20 cellular contexts compared by ENCODE assay signal in the genomic region with DNA sequence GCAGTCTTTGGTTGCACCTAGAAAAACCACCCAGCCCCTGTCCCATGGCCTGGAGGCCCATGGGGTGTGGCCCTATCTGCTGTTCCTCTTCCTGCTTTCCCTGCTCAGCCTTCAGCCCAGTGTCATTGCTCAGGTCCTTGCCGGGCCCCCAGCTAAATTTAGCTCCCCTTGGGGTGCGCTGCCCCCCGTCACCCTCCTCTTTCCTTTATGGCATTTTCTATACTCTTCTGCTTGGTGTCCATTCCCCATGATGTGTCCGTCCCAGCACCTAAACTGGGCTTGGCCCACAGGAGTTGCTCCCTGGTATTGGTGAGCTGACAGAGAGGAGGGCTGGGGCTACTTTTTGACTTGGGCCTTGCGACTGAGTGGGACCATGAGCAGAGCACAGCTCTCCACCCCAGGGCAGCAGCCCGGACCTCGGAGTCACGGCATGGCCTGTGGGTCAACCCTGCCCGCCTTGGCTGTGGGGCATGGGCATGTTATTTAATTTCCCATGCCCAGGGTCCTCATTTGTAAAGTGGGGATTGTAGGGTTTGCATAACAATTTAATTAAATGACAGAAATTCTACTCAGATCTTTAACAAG.
DNase-seq lines count a peak whose midpoint lies in the region; ATAC-seq and TF ChIP-seq lines count a peak whose summit lies in the region.
"Had no signal": no experiment of that assay in that cellular context is flagged by ENCODE, and none has a peak within 500 bp of the region (broad histone marks: within the 10 kb centered on the region; RNA-seq: fewer than 3 reads in every experiment).

No MANE protein-coding gene starts in this region.

- H3K4me3 Mint-ChIP-seq in GM23338, result no peak overlapping the region
- no peak overlapping the region for H3K4me3 Mint-ChIP-seq in stimulated activated memory B cell treated with anti-CD40 and anti-IgM and Interleukin-4, amounts not matched to agents 10 μg/mL and 1 μg/mL and 100 μg/mL, for 72 hours
- H3K4me3 Mint-ChIP-seq in activated naive CD8-positive, alpha-beta T cell treated with anti-CD3 and anti-CD28 coated beads for 36 hours, result no peak overlapping the region
- H3K4me3 Mint-ChIP-seq: B cell; CD4-positive, CD25-positive, alpha-beta regulatory T cell had no signal

- H3K4me3 ChIP-seq in GM23338, result no peak overlapping the region
- H3K4me3 ChIP-seq in coronary artery, result no peak overlapping the region
- H3K4me3 ChIP-seq: HAP-1, Peyer's patch, SJSA1 had no signal

- H3K36me3 Mint-ChIP-seq in GM23338 (ENCODE audit: low read depth), result no peaks in the 10 kb centered on the region
- H3K36me3 Mint-ChIP-seq in stimulated activated memory B cell treated with anti-CD40 and anti-IgM and Interleukin-4, amounts not matched to agents 10 μg/mL and 1 μg/mL and 100 μg/mL, for 72 hours, result no peaks in the 10 kb centered on the region
- no peaks in the 10 kb centered on the region for H3K36me3 Mint-ChIP-seq in activated naive CD8-positive, alpha-beta T cell treated with anti-CD3 and anti-CD28 coated beads for 36 hours
- H3K36me3 Mint-ChIP-seq: CD4-positive, CD25-positive, alpha-beta regulatory T cell had no signal

- 0 out of 2 replicates have a peak overlapping the region, but pooled peaks have one; percentile 23 for H3K4me2 ChIP-seq in GM23338

- H4K20me1 ChIP-seq in GM23338 (replicated peaks; ENCODE audit: insufficient read depth), result no peaks in the 10 kb centered on the region

- no peaks in the 10 kb centered on the region for H3K27me3 ChIP-seq in GM23338 (ENCODE audit: insufficient read depth)
- H3K27me3 ChIP-seq: Peyer's patch, SJSA1 had no signal

- H3K79me2 ChIP-seq in GM23338 (replicated peaks; ENCODE audit: insufficient read depth), result no peaks in the 10 kb centered on the region

- peaks cover 13% of the 10 kb centered on the region for H3K27me3 Mint-ChIP-seq in GM23338 (ENCODE audit: insufficient read depth, low read depth, poor library complexity)
- H3K27me3 Mint-ChIP-seq in stimulated activated memory B cell treated with anti-CD40 and anti-IgM and Interleukin-4, amounts not matched to agents 10 μg/mL and 1 μg/mL and 100 μg/mL, for 72 hours, result no peaks in the 10 kb centered on the region
- H3K27me3 Mint-ChIP-seq in activated naive CD8-positive, alpha-beta T cell treated with anti-CD3 and anti-CD28 coated beads for 36 hours, result no peaks in the 10 kb centered on the region
- H3K27me3 Mint-ChIP-seq: B cell; CD4-positive, CD25-positive, alpha-beta regulatory T cell had no signal

- no peaks in the 10 kb centered on the region for H3K9me3 Mint-ChIP-seq in GM23338
- H3K9me3 Mint-ChIP-seq in stimulated activated memory B cell treated with anti-CD40 and anti-IgM and Interleukin-4, amounts not matched to agents 10 μg/mL and 1 μg/mL and 100 μg/mL, for 72 hours, result no peaks in the 10 kb centered on the region
- no peaks in the 10 kb centered on the region for H3K9me3 Mint-ChIP-seq in activated naive CD8-positive, alpha-beta T cell treated with anti-CD3 and anti-CD28 coated beads for 36 hours

- TF ChIP-seq CTCF in GM23338 (conservative IDR thresholded peaks at IDR 0.05; ENCODE audit: low read depth in 2 of 2) (no peak), coronary artery (IDR thresholded peaks at IDR 0.05) (no peak)

- no peaks in the 10 kb centered on the region for H3F3A ChIP-seq in GM23338 (replicated peaks; ENCODE audit: low read depth)

- no peak for DNase-seq in GM23338 (ENCODE audit: low spot score)
- peak; percentile 60 for DNase-seq in NOMO-1 treated with DMSO at 0.1 percent for 48 hours (lab: John Stamatoyannopoulos, UW; ENCODE audit: unreplicated experiment)
- DNase-seq in coronary artery (ENCODE audit: low spot score), result peak; percentile 56
- no peak for DNase-seq in activated naive CD8-positive, alpha-beta T cell treated with anti-CD3 and anti-CD28 coated beads for 36 hours
- DNase-seq in ACHN, result no peak
- DNase-seq: CD4-positive, CD25-positive, alpha-beta regulatory T cell; COR-L47; DMS 273 treated with DMSO at 0.1 percent for 48 hours; DND-41; NCI-H1048; NCI-H1436 treated with DMSO at 0.1 percent for 48 hours; NCI-H2029 treated with DMSO at 0.1 percent for 48 hours; NCI-H2171; NCI-H526; Peyer's patch had no signal

- ATAC-seq in GM23338 (peak; percentile 22; the same call in 2 of the 3 replicates), GM21360 (IDR thresholded peaks at IDR 0.05; ENCODE audit: unreplicated experiment) (no peak)
- ATAC-seq in stimulated activated memory B cell treated with anti-CD40 and anti-IgM and Interleukin-4, amounts not matched to agents 10 μg/mL and 1 μg/mL and 100 μg/mL, for 72 hours, result no peak

- no peak overlapping the region; the same call in 1 of the 2 replicates for H3K27ac Mint-ChIP-seq in GM23338
- peak overlapping the region; percentile 46 for H3K27ac Mint-ChIP-seq in stimulated activated memory B cell treated with anti-CD40 and anti-IgM and Interleukin-4, amounts not matched to agents 10 μg/mL and 1 μg/mL and 100 μg/mL, for 72 hours
- H3K27ac Mint-ChIP-seq in activated naive CD8-positive, alpha-beta T cell treated with anti-CD3 and anti-CD28 coated beads for 36 hours, result no peak overlapping the region
- H3K27ac Mint-ChIP-seq: B cell; CD4-positive, CD25-positive, alpha-beta regulatory T cell had no signal

- peak overlapping the region; percentile 74; the same call in 1 of the 2 replicates for H2AFZ ChIP-seq in GM23338

- in situ Hi-C loops in ACHN (cut with HindIII; ENCODE audit: low pct_ligation_motif_present, low pct_unique_long_range_greater_than_20kb, low sequenced_read_pairs), result no loop called here

- H3K27ac ChIP-seq in GM23338 (ENCODE audit: low read depth) (no peak overlapping the region), coronary artery (no peak overlapping the region)
- H3K27ac ChIP-seq: Peyer's patch, SJSA1 had no signal

- H3K4me1 Mint-ChIP-seq in GM23338, result peaks cover 22% of the 10 kb centered on the region; the same call in 2 of the 3 replicates
- H3K4me1 Mint-ChIP-seq in stimulated activated memory B cell treated with anti-CD40 and anti-IgM and Interleukin-4, amounts not matched to agents 10 μg/mL and 1 μg/mL and 100 μg/mL, for 72 hours, result peaks cover 12% of the 10 kb centered on the region
- no peaks in the 10 kb centered on the region for H3K4me1 Mint-ChIP-seq in activated naive CD8-positive, alpha-beta T cell treated with anti-CD3 and anti-CD28 coated beads for 36 hours
- H3K4me1 Mint-ChIP-seq: B cell; CD4-positive, CD25-positive, alpha-beta regulatory T cell had no signal

- H3K4me1 ChIP-seq in GM23338 (ENCODE audit: insufficient read depth), result no peaks in the 10 kb centered on the region; the same call in 1 of the 2 replicates
- H3K4me1 ChIP-seq: HAP-1, Peyer's patch, SJSA1 had no signal

- 0 out of 2 replicates have a peak, but pooled peaks cover 5% of the 10 kb centered on the region for H3K9me2 ChIP-seq in GM23338 (ENCODE audit: insufficient read depth)

- no peaks in the 10 kb centered on the region for H3K36me3 ChIP-seq in GM23338 (ENCODE audit: insufficient read depth)
- H3K36me3 ChIP-seq: HAP-1, Peyer's patch, SJSA1 had no signal

TF ChIP-seq in GM23338, 12 proteins besides CTCF, POLR2A, EP300 and RAD21 (continues in another document):
- TF ChIP-seq CREB1 (CRISPR knock-in tag; IDR thresholded peaks at IDR 0.05; ENCODE audit: low read depth) (no peak), EZH2phosphoT487 (IDR thresholded peaks at IDR 0.05; ENCODE audit: unreplicated experiment) (no peak), POLR2AphosphoS5 (IDR thresholded peaks at IDR 0.05; ENCODE audit: low read depth) (no peak), ZNF331 (CRISPR knock-in tag; IDR thresholded peaks at IDR 0.05; ENCODE audit: low read depth) (no peak), JUNB (IDR thresholded peaks at IDR 0.05; ENCODE audit: unreplicated experiment) (no peak), ZNF114 (CRISPR knock-in tag; IDR thresholded peaks at IDR 0.05) (no peak), STAT1 (IDR thresholded peaks at IDR 0.05; ENCODE audit: unreplicated experiment) (no peak), EZH2 (IDR thresholded peaks at IDR 0.05; ENCODE audit: low read depth, unreplicated experiment) (no peak), REST (IDR thresholded peaks at IDR 0.05; ENCODE audit: unreplicated experiment) (no peak), NANOG (IDR thresholded peaks at IDR 0.05; ENCODE audit: borderline replicate concordance) (no peak)
- TF ChIP-seq, protein P1, sequence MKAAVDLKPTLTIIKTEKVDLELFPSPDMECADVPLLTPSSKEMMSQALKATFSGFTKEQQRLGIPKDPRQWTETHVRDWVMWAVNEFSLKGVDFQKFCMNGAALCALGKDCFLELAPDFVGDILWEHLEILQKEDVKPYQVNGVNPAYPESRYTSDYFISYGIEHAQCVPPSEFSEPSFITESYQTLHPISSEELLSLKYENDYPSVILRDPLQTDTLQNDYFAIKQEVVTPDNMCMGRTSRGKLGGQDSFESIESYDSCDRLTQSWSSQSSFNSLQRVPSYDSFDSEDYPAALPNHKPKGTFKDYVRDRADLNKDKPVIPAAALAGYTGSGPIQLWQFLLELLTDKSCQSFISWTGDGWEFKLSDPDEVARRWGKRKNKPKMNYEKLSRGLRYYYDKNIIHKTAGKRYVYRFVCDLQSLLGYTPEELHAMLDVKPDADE (IDR thresholded peaks at IDR 0.05), result no peak

Comparison
In these comparisons a context has a peak if more than half of its experiments do, and no peak if none do; other contexts are left out.
1. DNase-seq: peak in NOMO-1 treated with DMSO at 0.1 percent for 48 hours (single experiment) and coronary artery (single experiment); none in GM23338 (single experiment), activated naive CD8-positive, alpha-beta T cell treated with anti-CD3 and anti-CD28 coated beads for 36 hours (single experiment) and ACHN (single experiment).